9 cellular contexts compared by ENCODE assay signal in the genomic region with DNA sequence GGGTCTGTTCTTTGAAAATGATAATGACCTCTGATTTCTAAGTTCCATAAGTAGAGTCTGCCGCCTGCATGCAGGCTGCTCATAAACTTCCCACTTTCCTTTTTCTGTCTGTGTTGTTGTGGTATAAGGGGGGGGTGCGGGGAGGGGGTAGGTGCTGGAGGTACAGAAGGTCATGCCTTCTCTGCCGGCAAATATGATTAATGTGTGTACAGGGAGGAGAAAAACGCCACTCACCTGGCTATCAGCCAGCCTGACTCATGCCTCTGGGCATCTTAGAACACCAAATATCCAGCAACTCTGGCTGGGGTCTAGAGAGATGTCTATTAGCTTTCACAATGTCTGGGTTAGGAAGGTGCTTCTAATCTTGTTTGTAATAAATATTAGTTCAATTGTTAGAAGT.
DNase-seq lines count a peak whose midpoint lies in the region; ATAC-seq and TF ChIP-seq lines count a peak whose summit lies in the region.
"Had no signal": no experiment of that assay in that cellular context is flagged by ENCODE, and none has a peak within 500 bp of the region (broad histone marks: within the 10 kb centered on the region; RNA-seq: fewer than 3 reads in every experiment).

No MANE protein-coding gene starts in this region.

- peaks cover 10% of the 10 kb centered on the region; the same call in 1 of the 2 replicates for H3K4me1 ChIP-seq in Caco-2
- peaks cover 0 to 41% (median 2%) of the 10 kb centered on the region in 4 donors for H3K4me1 ChIP-seq in tibial nerve

- 22 to 30% methylated on average over 4 of the region's 4 CpGs for WGBS in tibial nerve, 2 donors

- TF ChIP-seq CTCF in Caco-2 (IDR thresholded peaks at IDR 0.05; ENCODE audit: insufficient read depth in 1 of 2, low read depth in 1 of 2, low read length in 1 of 2, severe bottlenecking in 1 of 2, unreplicated experiment in 1 of 2): no peak
- TF ChIP-seq CTCF in tibial nerve (IDR thresholded peaks at IDR 0.05): no peak

- no TSS peak for BruUV-seq in Caco-2 (replicated peaks; lab: Mats Ljungman, UMichigan)

- peak overlapping the region in 3 of 4 donors; percentile 17 to 67 (median 64) for H3K27ac ChIP-seq in tibial nerve

- no peaks in the 10 kb centered on the region for H3K9me3 Mint-ChIP-seq in Caco-2 (ENCODE audit: unreplicated experiment)
- H3K9me3 Mint-ChIP-seq: activated naive CD8-positive, alpha-beta T cell treated with anti-CD3 and anti-CD28 coated beads, Interleukin-2, amount 10 ng/mL, durations not matched to agents 7 days and 5 days had no signal

- H3K27me3 ChIP-seq in Caco-2 (replicated peaks; ENCODE audit: control insufficient read depth, insufficient read depth, low read length): no peaks in the 10 kb centered on the region
- H3K27me3 ChIP-seq in tibial nerve: no peaks in the 10 kb centered on the region

- H3K4me1 Mint-ChIP-seq in Caco-2 (ENCODE audit: low read depth, unreplicated experiment): no peaks in the 10 kb centered on the region

- CTCF ChIA-PET in Caco-2 (lab: Charles Lee): interaction anchor here (1.4 kb wide), 1 partner anchor 30 kb away, joined by 4 read pairs; no protein-coding TSS in a partner anchor

- intact Hi-C loops in Caco-2 (cut with micrococcal nuclease; ENCODE audit: unreplicated experiment): loop anchor here (2.0 to 5.0 kb wide), 2 partner anchors 28 to 130 kb away; partner anchors contain the start of gene EFNA5

- POLR2A ChIA-PET in Caco-2 (lab: Charles Lee): no interaction called here

- no peak overlapping the region for H3K4me3 ChIP-seq in Caco-2 (ENCODE audit: low read depth, low read length)
- peak overlapping the region in 2 of 4 donors; percentile 1 to 8 for H3K4me3 ChIP-seq in tibial nerve

- H3K27me3 Mint-ChIP-seq in Caco-2 (ENCODE audit: insufficient read depth, unreplicated experiment): no peaks in the 10 kb centered on the region

- no peak overlapping the region for H3K27ac Mint-ChIP-seq in Caco-2 (ENCODE audit: unreplicated experiment)
- H3K27ac Mint-ChIP-seq: activated naive CD8-positive, alpha-beta T cell treated with anti-CD3 and anti-CD28 coated beads, Interleukin-2, amount 10 ng/mL, durations not matched to agents 7 days and 5 days had no signal

- no peak overlapping the region for H3K4me3 Mint-ChIP-seq in Caco-2 (ENCODE audit: unreplicated experiment)
- H3K4me3 Mint-ChIP-seq: activated naive CD8-positive, alpha-beta T cell treated with anti-CD3 and anti-CD28 coated beads, Interleukin-2, amount 10 ng/mL, durations not matched to agents 7 days and 5 days had no signal

- H3K36me3 ChIP-seq in Caco-2 (ENCODE audit: control insufficient read depth, insufficient read depth, low read length) (no peaks in the 10 kb centered on the region), tibial nerve (no peaks in the 10 kb centered on the region)

- DNase-seq in Caco-2 (peak; percentile 34 to 44), iris pigment epithelial cell (ENCODE audit: low read depth) (peak; percentile 99), tibial nerve (ENCODE audit: low spot score in 2 of 2) (peak; percentile 69 to 80), occipital lobe (lab: John Stamatoyannopoulos, UW) (no peak)
- DNase-seq in activated naive CD4-positive, alpha-beta T cell treated with Interleukin-2 at 50 U/mL for 16 hours: no peak
- DNase-seq: activated naive CD8-positive, alpha-beta T cell treated with anti-CD3 and anti-CD28 coated beads, Interleukin-2, amount 10 ng/mL, durations not matched to agents 7 days and 5 days had no signal

- H3K36me3 Mint-ChIP-seq in Caco-2 (ENCODE audit: insufficient read depth, unreplicated experiment): no peaks in the 10 kb centered on the region
- H3K36me3 Mint-ChIP-seq: activated naive CD8-positive, alpha-beta T cell treated with anti-CD3 and anti-CD28 coated beads, Interleukin-2, amount 10 ng/mL, durations not matched to agents 7 days and 5 days had no signal

- ATAC-seq in HG03354 (IDR thresholded peaks at IDR 0.05; ENCODE audit: poor library complexity, severe bottlenecking, unreplicated experiment) (peak; percentile 50), SK-N-SH treated with all-trans-retinoic acid at 6 μM for 48 hours (peak; percentile 91), GM21723 (IDR thresholded peaks at IDR 0.05; ENCODE audit: unreplicated experiment) (no peak)

- TF ChIP-seq POLR2A in tibial nerve (IDR thresholded peaks at IDR 0.05): no peak

- no peak for TF ChIP-seq EP300 in tibial nerve (IDR thresholded peaks at IDR 0.05)

- no peaks in the 10 kb centered on the region for H3K9me3 ChIP-seq in Caco-2
- H3K9me3 ChIP-seq in tibial nerve: no peaks in the 10 kb centered on the region

TF ChIP-seq in SK-N-SH treated with all-trans-retinoic acid at 6 μM for 48 hours, 23 proteins besides CTCF, POLR2A, EP300 and RAD21:
- no peak for TF ChIP-seq ZNF8 (CRISPR knock-in tag; IDR thresholded peaks at IDR 0.05)
- TF ChIP-seq PATZ1 (CRISPR knock-in tag; IDR thresholded peaks at IDR 0.05; ENCODE audit: borderline replicate concordance): peak; percentile 89; the same call in 1 of the 2 replicates
- peak; percentile 36 for TF ChIP-seq ISL1 (CRISPR knock-in tag; IDR thresholded peaks at IDR 0.05)
- no peak for TF ChIP-seq ZNF70 (CRISPR knock-in tag; IDR thresholded peaks at IDR 0.05)
- TF ChIP-seq, protein P1, sequence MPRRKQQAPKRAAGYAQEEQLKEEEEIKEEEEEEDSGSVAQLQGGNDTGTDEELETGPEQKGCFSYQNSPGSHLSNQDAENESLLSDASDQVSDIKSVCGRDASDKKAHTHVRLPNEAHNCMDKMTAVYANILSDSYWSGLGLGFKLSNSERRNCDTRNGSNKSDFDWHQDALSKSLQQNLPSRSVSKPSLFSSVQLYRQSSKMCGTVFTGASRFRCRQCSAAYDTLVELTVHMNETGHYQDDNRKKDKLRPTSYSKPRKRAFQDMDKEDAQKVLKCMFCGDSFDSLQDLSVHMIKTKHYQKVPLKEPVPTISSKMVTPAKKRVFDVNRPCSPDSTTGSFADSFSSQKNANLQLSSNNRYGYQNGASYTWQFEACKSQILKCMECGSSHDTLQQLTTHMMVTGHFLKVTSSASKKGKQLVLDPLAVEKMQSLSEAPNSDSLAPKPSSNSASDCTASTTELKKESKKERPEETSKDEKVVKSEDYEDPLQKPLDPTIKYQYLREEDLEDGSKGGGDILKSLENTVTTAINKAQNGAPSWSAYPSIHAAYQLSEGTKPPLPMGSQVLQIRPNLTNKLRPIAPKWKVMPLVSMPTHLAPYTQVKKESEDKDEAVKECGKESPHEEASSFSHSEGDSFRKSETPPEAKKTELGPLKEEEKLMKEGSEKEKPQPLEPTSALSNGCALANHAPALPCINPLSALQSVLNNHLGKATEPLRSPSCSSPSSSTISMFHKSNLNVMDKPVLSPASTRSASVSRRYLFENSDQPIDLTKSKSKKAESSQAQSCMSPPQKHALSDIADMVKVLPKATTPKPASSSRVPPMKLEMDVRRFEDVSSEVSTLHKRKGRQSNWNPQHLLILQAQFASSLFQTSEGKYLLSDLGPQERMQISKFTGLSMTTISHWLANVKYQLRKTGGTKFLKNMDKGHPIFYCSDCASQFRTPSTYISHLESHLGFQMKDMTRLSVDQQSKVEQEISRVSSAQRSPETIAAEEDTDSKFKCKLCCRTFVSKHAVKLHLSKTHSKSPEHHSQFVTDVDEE (CRISPR knock-in tag; IDR thresholded peaks at IDR 0.05): peak; percentile 14; the same call in 1 of the 2 replicates

Comparison
In these comparisons a context has a peak if more than half of its experiments do, and no peak if none do; other contexts are left out.
1. DNase-seq: peak in Caco-2 (2 of 2), iris pigment epithelial cell (single experiment) and tibial nerve (2 of 2); none in activated naive CD4-positive, alpha-beta T cell treated with Interleukin-2 at 50 U/mL for 16 hours (single experiment) and occipital lobe (single experiment).